Comparison of ENCODE assay signal across 7 cellular contexts in the genomic region with DNA sequence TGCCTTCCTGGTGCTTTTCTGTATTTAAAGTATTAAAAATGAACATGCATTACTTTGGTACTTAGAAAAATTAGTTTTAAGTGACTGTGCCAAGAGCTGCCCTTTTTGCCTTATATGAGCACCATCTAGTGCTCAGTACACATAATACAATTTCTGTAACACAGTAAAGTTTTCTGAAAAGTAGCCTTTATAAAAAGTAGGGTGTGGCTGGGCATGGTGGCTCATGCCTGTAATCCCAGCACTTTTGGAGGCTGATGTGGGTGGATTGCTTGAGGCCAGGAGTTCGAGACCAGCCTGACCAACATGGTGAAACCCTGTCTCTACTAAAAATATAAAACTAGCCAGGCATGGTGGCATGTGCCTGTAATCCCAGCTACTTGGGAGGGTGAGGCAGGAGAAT. TPM values are rescaled to one million over a fixed set of nuclear protein-coding genes. Genes with fewer than 3 reads are reported as not detected.
DNase-seq lines count a peak whose midpoint lies in the region; ATAC-seq and TF ChIP-seq lines count a peak whose summit lies in the region.
"Not testable (repeated sequence)": the region's sequence is repeated elsewhere in the genome, so short reads cannot be mapped to it uniquely, and the experiment has no call there.

No MANE protein-coding gene starts in this region.

- H3K4me1 ChIP-seq in HEK293 (ENCODE audit: control insufficient read depth, insufficient read depth, low read length): peaks cover 10% of the 10 kb centered on the region; the same call in 1 of the 2 replicates
- H3K4me1 ChIP-seq in heart left ventricle: peaks cover 0 to 16% (median 1%) of the 10 kb centered on the region in 12 donors
- not testable (repeated sequence) for H3K4me1 ChIP-seq in neural progenitor cell

- not testable (repeated sequence) for H3K4me3 Mint-ChIP-seq in central memory CD8-positive, alpha-beta T cell; neural progenitor cell

- peak; percentile 40 for ATAC-seq in central memory CD8-positive, alpha-beta T cell (replicated peaks; ENCODE audit: extremely low read depth, poor library complexity, severe bottlenecking)
- ATAC-seq in heart left ventricle: peak in 3 of 4 donors; percentile 61 to 73 (median 62)

- H3K36me3 Mint-ChIP-seq in central memory CD8-positive, alpha-beta T cell (ENCODE audit: insufficient read depth): peaks cover 13% of the 10 kb centered on the region
- not testable (repeated sequence) for H3K36me3 Mint-ChIP-seq in neural progenitor cell

- H3K9me3 Mint-ChIP-seq in central memory CD8-positive, alpha-beta T cell: not testable (repeated sequence)
- peaks cover 11% of the 10 kb centered on the region for H3K9me3 Mint-ChIP-seq in neural progenitor cell

- H3K4me3 ChIP-seq in HEK293 (ENCODE audit: low read depth, low read length); heart left ventricle; neural progenitor cell: not testable (repeated sequence)

- not testable (repeated sequence) for H3K27me3 ChIP-seq in heart left ventricle, neural progenitor cell

- POLR2A ChIA-PET in HEK293 (lab: Yijun Ruan, JAX): not testable (repeated sequence)

- H3K79me2 ChIP-seq in neural progenitor cell (ENCODE audit: low read depth): not testable (repeated sequence)

- H3K4me2 ChIP-seq in neural progenitor cell: not testable (repeated sequence)

- H3K36me3 ChIP-seq in HEK293 (ENCODE audit: control insufficient read depth in 2 of 2, insufficient read depth in 1 of 2, low read length in 2 of 2); neural progenitor cell: not testable (repeated sequence)
- peaks cover 0 to 16% (median 11%) of the 10 kb centered on the region in 9 donors for H3K36me3 ChIP-seq in heart left ventricle

- TF ChIP-seq CTCF in HEK293 (tag by site-specific recombination; IDR thresholded peaks at IDR 0.05): peak; percentile 64
- peak; percentile 20 to 64 (median 47) for TF ChIP-seq CTCF in heart left ventricle (IDR thresholded peaks at IDR 0.05)
- TF ChIP-seq CTCF in neural progenitor cell (IDR thresholded peaks at IDR 0.05): peak; percentile 46

- H3K9me3 ChIP-seq in HEK293 (ENCODE audit: control insufficient read depth, insufficient read depth, low read depth, low read length); heart left ventricle; neural progenitor cell (ENCODE audit: low read depth): not testable (repeated sequence)

- not testable (repeated sequence) for TF ChIP-seq POLR2A in heart left ventricle (IDR thresholded peaks at IDR 0.05)

- not testable (repeated sequence) for H2AFZ ChIP-seq in neural progenitor cell (replicated peaks)

- WGBS in heart left ventricle, 4 donors: 76 to 92% (median 89%) methylated on average over 1 of the region's 1 CpG

- not testable (repeated sequence) for H3K27ac Mint-ChIP-seq in central memory CD8-positive, alpha-beta T cell (ENCODE audit: low read depth)
- peak overlapping the region; percentile 39 for H3K27ac Mint-ChIP-seq in neural progenitor cell

- not testable (repeated sequence) for H3K9ac ChIP-seq in neural progenitor cell

- not testable (repeated sequence) for H3K27ac ChIP-seq in HEK293 (ENCODE audit: extremely low read depth, low read depth, low read length); heart left ventricle; neural progenitor cell

- H3F3A ChIP-seq in neural progenitor cell (ENCODE audit: low read depth): not testable (repeated sequence)

- CTCF ChIA-PET in HEK293 (lab: Yijun Ruan, JAX): interaction anchor here (0.6 to 1.5 kb wide), 7 partner anchors 17 to 741 kb away, joined by 3 to 8 read pairs (median 3); no protein-coding TSS in a partner anchor

- peaks cover 19% of the 10 kb centered on the region for H3K4me1 Mint-ChIP-seq in central memory CD8-positive, alpha-beta T cell
- not testable (repeated sequence) for H3K4me1 Mint-ChIP-seq in neural progenitor cell

- DNase-seq in DMS79 treated with DMSO at 0.1 percent for 48 hours (lab: John Stamatoyannopoulos, UW) (peak; percentile 22), NCI-H2107 (lab: John Stamatoyannopoulos, UW) (peak; percentile 13), SW480 (ENCODE audit: low spot score) (peak; percentile 48)
- not testable (repeated sequence) for DNase-seq in central memory CD8-positive, alpha-beta T cell (ENCODE audit: low spot score in 2 of 2); heart left ventricle; neural progenitor cell (ENCODE audit: low spot score)

- H3K27me3 Mint-ChIP-seq in central memory CD8-positive, alpha-beta T cell; neural progenitor cell (ENCODE audit: insufficient read depth, low read depth): not testable (repeated sequence)

- H4K20me1 ChIP-seq in neural progenitor cell (ENCODE audit: low read depth): not testable (repeated sequence)

- intact Hi-C loops in heart left ventricle (cut with DNase I): loop anchor here (2.0 to 10.0 kb wide), 7 partner anchors 159 to 741 kb away; no protein-coding TSS in a partner anchor

TF ChIP-seq in HEK293, 187 proteins besides CTCF, POLR2A, EP300 and RAD21:
- TF ChIP-seq KLF7 (tag by site-specific recombination; IDR thresholded peaks at IDR 0.05; ENCODE audit: borderline replicate concordance) (peak; percentile 67; the same call in 1 of the 2 replicates), KLF1 (tag by site-specific recombination; IDR thresholded peaks at IDR 0.05) (peak; percentile 71), KLF9 (tag by site-specific recombination; IDR thresholded peaks at IDR 0.05; ENCODE audit: low read depth) (0 out of 2 replicates have a peak, but pooled peaks have one; percentile 40), ZSCAN30 (tag by site-specific recombination; IDR thresholded peaks at IDR 0.05) (0 out of 2 replicates have a peak, but pooled peaks have one; percentile 31), ZNF654 (tag by site-specific recombination; IDR thresholded peaks at IDR 0.05; ENCODE audit: low read depth) (peak; percentile 81), ZNF660 (tag by site-specific recombination; IDR thresholded peaks at IDR 0.05) (0 out of 2 replicates have a peak, but pooled peaks have one; percentile 45), ZFHX2 (tag by site-specific recombination; conservative IDR thresholded peaks at IDR 0.05) (peak; percentile 72)
- TF ChIP-seq, protein P1, sequence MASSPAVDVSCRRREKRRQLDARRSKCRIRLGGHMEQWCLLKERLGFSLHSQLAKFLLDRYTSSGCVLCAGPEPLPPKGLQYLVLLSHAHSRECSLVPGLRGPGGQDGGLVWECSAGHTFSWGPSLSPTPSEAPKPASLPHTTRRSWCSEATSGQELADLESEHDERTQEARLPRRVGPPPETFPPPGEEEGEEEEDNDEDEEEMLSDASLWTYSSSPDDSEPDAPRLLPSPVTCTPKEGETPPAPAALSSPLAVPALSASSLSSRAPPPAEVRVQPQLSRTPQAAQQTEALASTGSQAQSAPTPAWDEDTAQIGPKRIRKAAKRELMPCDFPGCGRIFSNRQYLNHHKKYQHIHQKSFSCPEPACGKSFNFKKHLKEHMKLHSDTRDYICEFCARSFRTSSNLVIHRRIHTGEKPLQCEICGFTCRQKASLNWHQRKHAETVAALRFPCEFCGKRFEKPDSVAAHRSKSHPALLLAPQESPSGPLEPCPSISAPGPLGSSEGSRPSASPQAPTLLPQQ (tag by site-specific recombination; IDR thresholded peaks at IDR 0.05): 0 out of 2 replicates have a peak, but pooled peaks have one; percentile 16
- TF ChIP-seq, protein P2, sequence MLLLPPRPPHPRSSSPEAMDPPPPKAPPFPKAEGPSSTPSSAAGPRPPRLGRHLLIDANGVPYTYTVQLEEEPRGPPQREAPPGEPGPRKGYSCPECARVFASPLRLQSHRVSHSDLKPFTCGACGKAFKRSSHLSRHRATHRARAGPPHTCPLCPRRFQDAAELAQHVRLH (tag by site-specific recombination; IDR thresholded peaks at IDR 0.05): 0 out of 2 replicates have a peak, but pooled peaks have one; percentile 25
- TF ChIP-seq, protein P3, sequence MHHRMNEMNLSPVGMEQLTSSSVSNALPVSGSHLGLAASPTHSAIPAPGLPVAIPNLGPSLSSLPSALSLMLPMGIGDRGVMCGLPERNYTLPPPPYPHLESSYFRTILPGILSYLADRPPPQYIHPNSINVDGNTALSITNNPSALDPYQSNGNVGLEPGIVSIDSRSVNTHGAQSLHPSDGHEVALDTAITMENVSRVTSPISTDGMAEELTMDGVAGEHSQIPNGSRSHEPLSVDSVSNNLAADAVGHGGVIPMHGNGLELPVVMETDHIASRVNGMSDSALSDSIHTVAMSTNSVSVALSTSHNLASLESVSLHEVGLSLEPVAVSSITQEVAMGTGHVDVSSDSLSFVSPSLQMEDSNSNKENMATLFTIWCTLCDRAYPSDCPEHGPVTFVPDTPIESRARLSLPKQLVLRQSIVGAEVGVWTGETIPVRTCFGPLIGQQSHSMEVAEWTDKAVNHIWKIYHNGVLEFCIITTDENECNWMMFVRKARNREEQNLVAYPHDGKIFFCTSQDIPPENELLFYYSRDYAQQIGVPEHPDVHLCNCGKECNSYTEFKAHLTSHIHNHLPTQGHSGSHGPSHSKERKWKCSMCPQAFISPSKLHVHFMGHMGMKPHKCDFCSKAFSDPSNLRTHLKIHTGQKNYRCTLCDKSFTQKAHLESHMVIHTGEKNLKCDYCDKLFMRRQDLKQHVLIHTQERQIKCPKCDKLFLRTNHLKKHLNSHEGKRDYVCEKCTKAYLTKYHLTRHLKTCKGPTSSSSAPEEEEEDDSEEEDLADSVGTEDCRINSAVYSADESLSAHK (tag by site-specific recombination; IDR thresholded peaks at IDR 0.05): peak; percentile 55; the same call in 1 of the 2 replicates

RNA-seq across cellular contexts. Expression of a gene that starts 45.0 kb away (rescaled TPM):
- total RNA-seq in heart left ventricle (10 to 100 TPM; 26.2 to 65.2 (median 52.7) TPM), neural progenitor cell (ENCODE audit: low replicate concordance) (46.8 and 53.4 TPM in 2 replicates)
- 10 to 100 TPM; 12.1 to 33.4 TPM for polyA plus RNA-seq in heart left ventricle
